9 cellular contexts compared by ENCODE assay signal in genomic region chr16:51982715-51983680, GRCh38.
DNase-seq lines count a peak whose midpoint lies in the region; ATAC-seq and TF ChIP-seq lines count a peak whose summit lies in the region.
"Had no signal": no experiment of that assay in that cellular context is flagged by ENCODE, and none has a peak within 500 bp of the region (broad histone marks: within the 10 kb centered on the region; RNA-seq: fewer than 3 reads in every experiment).

No MANE protein-coding gene starts in this region.

- TF ChIP-seq CTCF in BJ (IDR thresholded peaks at IDR 0.05; ENCODE audit: insufficient read depth, low read depth, low read length) (peak; percentile 69), Loucy (conservative IDR thresholded peaks at IDR 0.05; ENCODE audit: low read length) (peak; percentile 84), Peyer's patch (IDR thresholded peaks at IDR 0.05) (peak in 5 of 6 experiments; percentile 15 to 79 (median 75)), dorsolateral prefrontal cortex (IDR thresholded peaks at IDR 0.05 in 54 of 56, conservative IDR thresholded peaks at IDR 0.05 in 2 of 56; ENCODE audit: low read depth in 1 of 56, partially characterized antibody in 56 of 56) (peak; percentile 69 to 99 (median 89))

- no peak overlapping the region for H2AK5ac ChIP-seq in mesenchymal stem cell (ENCODE audit: low read length, severe bottlenecking)

- 54% methylated on average over 8 of the region's 11 CpGs for WGBS in mesenchymal stem cell

- no peak overlapping the region for H3K18ac ChIP-seq in mesenchymal stem cell (ENCODE audit: low read depth in 1 of 2, low read length in 2 of 2)

- H2BK5ac ChIP-seq in mesenchymal stem cell (ENCODE audit: low read depth, low read length, poor library complexity, severe bottlenecking): no peak overlapping the region

- POLR2A ChIA-PET in BJ (lab: Charles Lee): no interaction called here

- ATAC-seq in GM18498 (IDR thresholded peaks at IDR 0.05; ENCODE audit: unreplicated experiment) (peak; percentile 61), HG02840 (IDR thresholded peaks at IDR 0.05; ENCODE audit: low FRiP score, unreplicated experiment) (no peak), GM18873 (IDR thresholded peaks at IDR 0.05; ENCODE audit: low FRiP score, unreplicated experiment) (no peak)

- H2AFZ ChIP-seq in Loucy (ENCODE audit: low read length) (no peak overlapping the region), mesenchymal stem cell (ENCODE audit: low read depth, low read length) (no peak overlapping the region)

- H3K27me3 ChIP-seq in BJ (ENCODE audit: control insufficient read depth, insufficient read depth, low read length) (no peaks in the 10 kb centered on the region), Loucy (ENCODE audit: insufficient read depth, low read length, poor library complexity, severe bottlenecking) (no peaks in the 10 kb centered on the region), Peyer's patch (no peaks in the 10 kb centered on the region), dorsolateral prefrontal cortex (peaks cover 0 to 6% (median 0%) of the 10 kb centered on the region in 45 donors), mesenchymal stem cell (ENCODE audit: control insufficient read depth in 1 of 2, insufficient read depth in 1 of 2, low read length in 2 of 2) (peaks cover 4 to 6% of the 10 kb centered on the region in 2 experiments)
- H3K27me3 ChIP-seq: ovary had no signal

- no peak overlapping the region for H3K23ac ChIP-seq in mesenchymal stem cell (ENCODE audit: low read length in 2 of 2)

- no peak for TF ChIP-seq POLR2A in Peyer's patch (IDR thresholded peaks at IDR 0.05)

- H3K9me3 ChIP-seq in Loucy (ENCODE audit: insufficient read depth, low read depth, low read length) (no peaks in the 10 kb centered on the region), Peyer's patch (no peaks in the 10 kb centered on the region), mesenchymal stem cell (ENCODE audit: control insufficient read depth, low read length) (no peaks in the 10 kb centered on the region)
- H3K9me3 ChIP-seq: ovary had no signal

- H4K20me1 ChIP-seq in Loucy (ENCODE audit: insufficient read depth, low read length, poor library complexity, severe bottlenecking): no peaks in the 10 kb centered on the region

- H3K4me3 ChIP-seq in BJ (ENCODE audit: low read depth, low read length) (no peak overlapping the region), Loucy (ENCODE audit: low read length, poor library complexity, severe bottlenecking) (no peak overlapping the region), Peyer's patch (no peak overlapping the region), dorsolateral prefrontal cortex (peak overlapping the region in 1 of 59 donors; percentile 1), mesenchymal stem cell (ENCODE audit: insufficient read depth in 1 of 2, low read depth in 1 of 2, low read length in 2 of 2) (no peak overlapping the region)
- H3K4me3 ChIP-seq: ovary had no signal

- intact Hi-C loops in dorsolateral prefrontal cortex (cut with DNase I): loop anchor here (2.0 to 10.0 kb wide), 9 partner anchors 84 to 1608 kb away; no protein-coding TSS in a partner anchor

- H3K14ac ChIP-seq in mesenchymal stem cell (ENCODE audit: low read length in 2 of 2): no peak overlapping the region

- no peak for DNase-seq in BJ (ENCODE audit: low read depth)
- peak in 1 of 3 donors; percentile 69 for DNase-seq in Peyer's patch
- DNase-seq in dorsolateral prefrontal cortex: peak in 4 of 10 donors; percentile 5 to 63 (median 34)
- peak; percentile 78 for DNase-seq in mesenchymal stem cell

- no peak overlapping the region for H2BK12ac ChIP-seq in mesenchymal stem cell (ENCODE audit: low read length in 2 of 2)

- no peak overlapping the region for H2BK120ac ChIP-seq in mesenchymal stem cell (ENCODE audit: low read depth, low read length)

- CTCF ChIA-PET in BJ (lab: Yijun Ruan, JAX): interaction anchor here (0.7 to 6.1 kb wide), 18 partner anchors 9 to 1169 kb away, joined by 3 to 116 read pairs (median 4); no protein-coding TSS in a partner anchor

- no peak overlapping the region for H4K8ac ChIP-seq in mesenchymal stem cell (ENCODE audit: low read length)

- H3K4me1 ChIP-seq in Loucy (ENCODE audit: insufficient read depth, low read length, poor library complexity, severe bottlenecking) (no peaks in the 10 kb centered on the region), Peyer's patch (no peaks in the 10 kb centered on the region), mesenchymal stem cell (ENCODE audit: control insufficient read depth, insufficient read depth, low read depth, low read length) (no peaks in the 10 kb centered on the region)

- H3K79me2 ChIP-seq in Loucy (ENCODE audit: insufficient read depth, low read length): no peaks in the 10 kb centered on the region

- no peak overlapping the region for H3K9ac ChIP-seq in Loucy (ENCODE audit: low read depth, low read length, poor library complexity, severe bottlenecking)
- H3K9ac ChIP-seq in mesenchymal stem cell (ENCODE audit: low read length): no peak overlapping the region

- no peak overlapping the region for H2BK15ac ChIP-seq in mesenchymal stem cell (ENCODE audit: low read depth, poor library complexity, severe bottlenecking)

- H3K4ac ChIP-seq in mesenchymal stem cell (ENCODE audit: low read depth in 1 of 2, low read length in 2 of 2): no peak overlapping the region

- H3K36me3 ChIP-seq in BJ (ENCODE audit: control insufficient read depth, insufficient read depth, low read length) (no peaks in the 10 kb centered on the region), Loucy (ENCODE audit: insufficient read depth, low read length) (no peaks in the 10 kb centered on the region), Peyer's patch (no peaks in the 10 kb centered on the region), mesenchymal stem cell (ENCODE audit: control insufficient read depth in 1 of 2, insufficient read depth in 2 of 2, low read depth in 1 of 2, low read length in 2 of 2) (no peaks in the 10 kb centered on the region)
- H3K36me3 ChIP-seq: ovary had no signal

- H3K79me1 ChIP-seq in mesenchymal stem cell (replicated peaks; ENCODE audit: low read length, poor library complexity, severe bottlenecking): no peaks in the 10 kb centered on the region

- H3F3A ChIP-seq in Loucy (ENCODE audit: low read depth): no peaks in the 10 kb centered on the region

- no peak overlapping the region for H4K91ac ChIP-seq in mesenchymal stem cell (ENCODE audit: low read length)

- H3K9me2 ChIP-seq in Loucy (replicated peaks; ENCODE audit: low read depth, low read length): no peaks in the 10 kb centered on the region

- H3K27ac ChIP-seq in Peyer's patch (no peak overlapping the region), dorsolateral prefrontal cortex (peak overlapping the region in 10 of 59 donors; percentile 2 to 67 (median 34)), mesenchymal stem cell (ENCODE audit: low read length, poor library complexity, severe bottlenecking) (no peak overlapping the region)
- H3K27ac ChIP-seq: ovary had no signal

- no peak overlapping the region for H3K4me2 ChIP-seq in Loucy (ENCODE audit: low read depth, low read length, poor library complexity, severe bottlenecking)
- no peak overlapping the region for H3K4me2 ChIP-seq in mesenchymal stem cell (ENCODE audit: low read length, poor library complexity, severe bottlenecking)
